Comparison of ENCODE assay signal across 9 cellular contexts in the genomic region with DNA sequence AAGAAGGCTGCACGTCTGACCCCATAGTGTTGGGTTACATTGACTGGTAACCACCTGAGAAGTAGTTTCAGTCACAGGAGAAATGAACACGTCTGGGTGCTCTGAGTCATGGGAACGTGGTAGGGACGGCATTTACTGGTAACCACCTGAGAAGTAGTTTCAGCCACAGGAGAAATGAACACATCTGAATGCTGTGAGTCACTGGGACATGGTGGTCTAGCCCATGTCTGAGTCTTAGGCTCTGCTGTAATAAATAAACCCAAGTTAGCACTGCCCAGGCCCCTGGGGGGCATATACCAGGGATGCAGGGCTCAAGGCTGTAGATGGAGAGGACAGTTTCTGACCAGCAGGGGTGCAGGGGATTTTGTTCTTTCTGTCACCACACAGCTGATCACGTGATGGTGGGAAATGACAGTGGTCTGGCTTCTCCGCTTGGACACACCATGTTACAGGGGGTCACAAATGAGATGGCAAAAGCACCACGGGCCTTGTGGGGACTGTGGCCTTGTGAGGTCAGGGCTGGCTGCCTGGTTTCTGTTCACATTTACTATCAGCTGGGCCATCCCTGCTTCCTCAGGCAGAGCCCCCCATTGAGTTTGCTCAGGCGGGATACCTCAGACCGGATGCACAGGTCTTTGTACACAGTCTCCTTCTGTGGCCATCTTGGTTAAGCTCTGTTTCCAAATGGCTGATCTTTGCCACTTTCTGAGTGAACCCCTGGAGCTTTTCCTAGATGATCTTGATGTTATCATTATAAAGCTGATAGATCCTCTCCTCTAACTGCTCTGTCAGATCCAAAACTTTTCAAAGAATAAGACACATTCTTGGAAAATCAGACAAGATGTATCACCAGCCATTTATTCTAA. TPM values are rescaled to one million over a fixed set of nuclear protein-coding genes. Genes with fewer than 3 reads are reported as not detected.
DNase-seq lines count a peak whose midpoint lies in the region; ATAC-seq, FAIRE-seq and TF ChIP-seq lines count a peak whose summit lies in the region.
"Had no signal": no experiment of that assay in that cellular context is flagged by ENCODE, and none has a peak within 500 bp of the region (broad histone marks: within the 10 kb centered on the region; RNA-seq: fewer than 3 reads in every experiment).

No MANE protein-coding gene starts in this region.

- H3K36me3 ChIP-seq in neural progenitor cell = no peaks in the 10 kb centered on the region
- no peaks in the 10 kb centered on the region for H3K36me3 ChIP-seq in pancreas
- H3K36me3 ChIP-seq in BE2C = no peaks in the 10 kb centered on the region

- H3K4me1 Mint-ChIP-seq in neural progenitor cell = peaks cover 2% of the 10 kb centered on the region

- no peaks in the 10 kb centered on the region for H4K20me1 ChIP-seq in neural progenitor cell (ENCODE audit: low read depth)

- H3K4me3 Mint-ChIP-seq in neural progenitor cell = no peak overlapping the region

- no peaks in the 10 kb centered on the region for H3K79me2 ChIP-seq in neural progenitor cell (ENCODE audit: low read depth)

- H3K4me1 ChIP-seq in neural progenitor cell = no peaks in the 10 kb centered on the region
- no peaks in the 10 kb centered on the region for H3K4me1 ChIP-seq in pancreas
- peaks cover 5% of the 10 kb centered on the region for H3K4me1 ChIP-seq in BE2C

- H3K9me3 Mint-ChIP-seq in neural progenitor cell = no peaks in the 10 kb centered on the region

- peak; percentile 47 for DNase-seq in activated CD4-positive, CD25-positive, alpha-beta regulatory T cell treated with anti-CD3 and anti-CD28 coated beads, Interleukin-2, amount 50 U/mL, for 72 hours
- DNase-seq in stimulated activated CD4-positive, alpha-beta T cell treated with anti-CD3 and anti-CD28 coated beads, Interleukin-1b, Interleukin-23, amount 100 ng/mL, for 48 hours = peak; percentile 84
- DNase-seq in neural progenitor cell (ENCODE audit: low spot score) (no peak), pancreas (no peak), SKM-1 treated with dmso at 0.1 percent for 144 hours (lab: John Stamatoyannopoulos, UW; ENCODE audit: unreplicated experiment) (no peak), BE2C (no peak)

- peaks cover 10% of the 10 kb centered on the region for H3K27me3 Mint-ChIP-seq in neural progenitor cell (ENCODE audit: insufficient read depth, low read depth)

- H3K9me3 ChIP-seq in neural progenitor cell (ENCODE audit: low read depth) (no peaks in the 10 kb centered on the region), pancreas (no peaks in the 10 kb centered on the region), BE2C (no peaks in the 10 kb centered on the region)

- H2AFZ ChIP-seq in neural progenitor cell (replicated peaks) = no peak overlapping the region

- no peaks in the 10 kb centered on the region for H3K36me3 Mint-ChIP-seq in neural progenitor cell

- WGBS in pancreas, 2 donors = 62 to 63% methylated on average over 9 of the region's 9 CpGs

- H3K27me3 ChIP-seq in neural progenitor cell (no peaks in the 10 kb centered on the region), pancreas (peaks cover 0 to 6% (median 0%) of the 10 kb centered on the region in 4 donors), BE2C (no peaks in the 10 kb centered on the region)

- H3K4me3 ChIP-seq in neural progenitor cell (no peak overlapping the region), pancreas (no peak overlapping the region), BE2C (ENCODE audit: low read depth, low read length) (no peak overlapping the region)

- H3F3A ChIP-seq in neural progenitor cell (ENCODE audit: low read depth) = no peaks in the 10 kb centered on the region

- FAIRE-seq in pancreas (lab: Jason Lieb, UNC) = no peak

- ATAC-seq in GM19043 (IDR thresholded peaks at IDR 0.05; ENCODE audit: low read depth, unreplicated experiment) = peak; percentile 94
- ATAC-seq in HG02798 (IDR thresholded peaks at IDR 0.05; ENCODE audit: poor library complexity, unreplicated experiment) = peak; percentile 95
- ATAC-seq in pancreas = no peak

- H3K27ac Mint-ChIP-seq in neural progenitor cell = no peak overlapping the region

- no peak overlapping the region for H3K27ac ChIP-seq in neural progenitor cell
- H3K27ac ChIP-seq in pancreas = no peak overlapping the region

- no peak overlapping the region for H3K4me2 ChIP-seq in neural progenitor cell

- no peak for TF ChIP-seq CTCF in neural progenitor cell (IDR thresholded peaks at IDR 0.05)
- no peak for TF ChIP-seq CTCF in pancreas (IDR thresholded peaks at IDR 0.05)
- TF ChIP-seq CTCF in BE2C (IDR thresholded peaks at IDR 0.05; ENCODE audit: low read depth, low read length) = no peak

- H3K9ac ChIP-seq in neural progenitor cell = no peak overlapping the region

- intact Hi-C loops in pancreas (cut with DNase I) = no loop called here

RNA-seq across cellular contexts. Expression of a gene that starts 9.8 kb away (rescaled TPM):
- 0.56 and 1.1 TPM in 2 replicates for total RNA-seq in neural progenitor cell (ENCODE audit: low replicate concordance)
- not detected for total RNA-seq in pancreas
- not detected for polyA plus RNA-seq in pancreas
- polyA plus RNA-seq in BE2C (2012; ENCODE audit: insufficient read depth, insufficient read length, low read depth) = 1.8 TPM
- total RNA-seq: osteocyte had no signal

Comparison
In these comparisons a context has a peak if more than half of its experiments do, and no peak if none do; other contexts are left out.
1. ATAC-seq: peak in GM19043 (single experiment) and HG02798 (single experiment); none in pancreas (0 of 4).
2. DNase-seq: peak in activated CD4-positive, CD25-positive, alpha-beta regulatory T cell treated with anti-CD3 and anti-CD28 coated beads, Interleukin-2, amount 50 U/mL, for 72 hours (single experiment) and stimulated activated CD4-positive, alpha-beta T cell treated with anti-CD3 and anti-CD28 coated beads, Interleukin-1b, Interleukin-23, amount 100 ng/mL, for 48 hours (single experiment); none in neural progenitor cell (single experiment), pancreas (0 of 6), SKM-1 treated with dmso at 0.1 percent for 144 hours (single experiment) and BE2C (single experiment).